9 cellular contexts compared by ENCODE assay signal in genomic region chr2:36222485-36222884, GRCh38.
"Had no signal": no experiment of that assay in that cellular context is flagged by ENCODE, and none has a peak within 500 bp of the region (broad histone marks: within the 10 kb centered on the region; RNA-seq: fewer than 3 reads in every experiment).

No MANE protein-coding gene starts in this region.

- FAIRE-seq: H54, K562 had no signal

- H3K4me1 Mint-ChIP-seq: H9 had no signal

- H3K27ac ChIP-seq: GM23248, HL-60 had no signal

- H3K36me3 Mint-ChIP-seq: IgD-negative memory B cell had no signal

- H3K4me3 ChIP-seq: GM23248, K562 had no signal

- H3K4me3 Mint-ChIP-seq: H9, IgD-negative memory B cell had no signal

- H3K9ac ChIP-seq: GM23248 had no signal

- ATAC-seq: K562 had no signal

- H3K27ac Mint-ChIP-seq: H9, IgD-negative memory B cell had no signal

- H2AFZ ChIP-seq: GM23248 had no signal

- DNase-seq: GOT3, H9, HCEC 1CT, KG1 had no signal
